ENCODE assay signal across 40 cellular contexts in genomic region chr10:72733989-72734388, GRCh38.
"Had no signal": no experiment of that assay in that cellular context is flagged by ENCODE, and none has a peak within 500 bp of the region (broad histone marks: within the 10 kb centered on the region; RNA-seq: fewer than 3 reads in every experiment).

No MANE protein-coding gene starts in this region.

- H3K4me3 ChIP-seq: adrenal gland, ascending aorta, body of pancreas, breast epithelium, cardiac muscle cell had no signal

- H3K27me3 Mint-ChIP-seq: activated naive CD4-positive, alpha-beta T cell treated with anti-CD3 and anti-CD28 coated beads, Interleukin-2, amount 10 ng/mL, durations not matched to agents 7 days and 5 days; activated naive CD4-positive, alpha-beta T cell treated with anti-CD3 and anti-CD28 coated beads, Interleukin-2, amount 50 U/mL, for 24 hours; activated naive CD8-positive, alpha-beta T cell; activated naive CD8-positive, alpha-beta T cell treated with anti-CD3 and anti-CD28 coated beads for 36 hours; activated naive CD8-positive, alpha-beta T cell treated with anti-CD3 and anti-CD28 coated beads, Interleukin-2, amount 50 U/mL, for 24 hours; activated T-cell treated with anti-CD3 and anti-CD28 coated beads, Interleukin-2, amount 50 U/mL, for 24 hours; activated T-helper 17 cell treated with anti-CD3 and anti-CD28 coated beads, Interleukin-2, amount 50 U/mL, for 72 hours; brain; central memory CD8-positive, alpha-beta T cell had no signal

- ATAC-seq: activated naive CD4-positive, alpha-beta T cell treated with anti-CD3 and anti-CD28 coated beads, Interleukin-2, amount 50 U/mL, for 72 hours; activated naive CD8-positive, alpha-beta T cell treated with anti-CD3 and anti-CD28 coated beads, Interleukin-2, amount 50 U/mL, for 24 hours; activated T-cell treated with anti-CD3 and anti-CD28 coated beads, Interleukin-2, amount 50 U/mL, for 4 hours; activated T-cell treated with anti-CD3 and anti-CD28 coated beads, Interleukin-2, amount 50 U/mL, for 72 hours; activated T-helper 17 cell treated with anti-CD3 and anti-CD28 coated beads, Interleukin-2, amount 50 U/mL, for 72 hours; body of pancreas had no signal

- H3K36me3 Mint-ChIP-seq: activated naive CD4-positive, alpha-beta T cell treated with anti-CD3 and anti-CD28 coated beads, Interleukin-2, amount 10 ng/mL, durations not matched to agents 7 days and 5 days; activated naive CD4-positive, alpha-beta T cell treated with anti-CD3 and anti-CD28 coated beads, Interleukin-2, amount 50 U/mL, for 72 hours; activated naive CD8-positive, alpha-beta T cell; brain had no signal

- H3K4me3 Mint-ChIP-seq: activated naive CD4-positive, alpha-beta T cell treated with anti-CD3 and anti-CD28 coated beads for 36 hours; activated naive CD4-positive, alpha-beta T cell treated with anti-CD3 and anti-CD28 coated beads, Interleukin-2, amount 10 ng/mL, durations not matched to agents 7 days and 5 days; activated naive CD4-positive, alpha-beta T cell treated with anti-CD3 and anti-CD28 coated beads, Interleukin-2, amount 50 U/mL, for 24 hours; activated naive CD8-positive, alpha-beta T cell; activated naive CD8-positive, alpha-beta T cell treated with anti-CD3 and anti-CD28 coated beads for 36 hours; activated naive CD8-positive, alpha-beta T cell treated with anti-CD3 and anti-CD28 coated beads, Interleukin-2, amount 10 ng/mL, durations not matched to agents 7 days and 5 days; activated naive CD8-positive, alpha-beta T cell treated with anti-CD3 and anti-CD28 coated beads, Interleukin-2, amount 50 U/mL, for 24 hours; activated T-cell treated with anti-CD3 and anti-CD28 coated beads, Interleukin-2, amount 50 U/mL, for 24 hours; activated T-cell treated with anti-CD3 and anti-CD28 coated beads, Interleukin-2, amount 50 U/mL, for 4 hours; activated T-cell treated with anti-CD3 and anti-CD28 coated beads, Interleukin-2, amount 50 U/mL, for 72 hours; activated T-helper 1 cell treated with anti-CD3 and anti-CD28 coated beads, Interleukin-12 subunit alpha, Interleukin-12 subunit beta, Interleukin-2, Interleukin-4 antibody, amounts not matched to agents 30 ng/mL and 10 ng/mL and 1 ng/mL, durations not matched to agents 14 hours and 24 hours and 36 hours; activated T-helper 17 cell treated with anti-CD3 and anti-CD28 coated beads, Interleukin-2, amount 50 U/mL, for 72 hours; brain; central memory CD8-positive, alpha-beta T cell had no signal

- H3K27me3 ChIP-seq: adrenal gland, ascending aorta, body of pancreas, brain microvascular endothelial cell, breast epithelium, cardiac muscle cell had no signal

- DNase-seq: activated effector memory CD4-positive, alpha-beta T cell treated with anti-CD3 and anti-CD28 coated beads, Interleukin-2, amount 50 U/mL, for 16 hours; activated effector memory CD4-positive, alpha-beta T cell treated with Interleukin-2 at 50 U/mL for 16 hours; activated gamma-delta T cell; activated gamma-delta T cell treated with Interleukin-2 at 50 U/mL for 16 hours; activated naive CD4-positive, alpha-beta T cell; activated naive CD4-positive, alpha-beta T cell treated with anti-CD3 and anti-CD28 coated beads for 36 hours; activated naive CD4-positive, alpha-beta T cell treated with anti-CD3 and anti-CD28 coated beads, Interleukin-2, amount 10 ng/mL, durations not matched to agents 7 days and 5 days; activated naive CD4-positive, alpha-beta T cell treated with anti-CD3 and anti-CD28 coated beads, Interleukin-2, amount 50 U/mL, for 16 hours; activated naive CD4-positive, alpha-beta T cell treated with Interleukin-2 at 50 U/mL for 16 hours; activated naive CD8-positive, alpha-beta T cell treated with anti-CD3 and anti-CD28 coated beads for 36 hours; activated naive CD8-positive, alpha-beta T cell treated with anti-CD3 and anti-CD28 coated beads, Interleukin-2, amount 10 ng/mL, durations not matched to agents 7 days and 5 days; activated naive CD8-positive, alpha-beta T cell treated with anti-CD3 and anti-CD28 coated beads, Interleukin-2, amount 50 U/mL, for 24 hours; activated T-cell treated with anti-CD3 and anti-CD28 coated beads, Interleukin-2, amount 50 U/mL, for 1 hour; activated T-cell treated with anti-CD3 and anti-CD28 coated beads, Interleukin-2, amount 50 U/mL, for 24 hours; activated T-cell treated with anti-CD3 and anti-CD28 coated beads, Interleukin-2, amount 50 U/mL, for 4 hours; activated T-cell treated with anti-CD3 and anti-CD28 coated beads, Interleukin-2, amount 50 U/mL, for 48 hours; activated T-cell treated with anti-CD3 and anti-CD28 coated beads, Interleukin-2, amount 50 U/mL, for 72 hours; adrenal gland; amniotic stem cell; amygdala; anterior cingulate cortex; aorta; body of pancreas; brain microvascular endothelial cell; caudate nucleus; central memory CD4-positive, alpha-beta T cell; cerebellar nuclear complex had no signal

- H3K9me3 ChIP-seq: adrenal gland, ascending aorta, body of pancreas, breast epithelium had no signal

- H3K27ac ChIP-seq: adrenal gland, body of pancreas, brain microvascular endothelial cell, breast epithelium, cardiac muscle cell had no signal

- H3K36me3 ChIP-seq: adrenal gland, ascending aorta, brain microvascular endothelial cell, breast epithelium, cardiac muscle cell had no signal

- FAIRE-seq: astrocyte, bronchial epithelial cell had no signal

- H3K27ac Mint-ChIP-seq: activated naive CD4-positive, alpha-beta T cell treated with anti-CD3 and anti-CD28 coated beads for 36 hours; activated naive CD4-positive, alpha-beta T cell treated with anti-CD3 and anti-CD28 coated beads, Interleukin-2, amount 10 ng/mL, durations not matched to agents 7 days and 5 days; activated naive CD4-positive, alpha-beta T cell treated with anti-CD3 and anti-CD28 coated beads, Interleukin-2, amount 50 U/mL, for 24 hours; activated naive CD4-positive, alpha-beta T cell treated with anti-CD3 and anti-CD28 coated beads, Interleukin-2, amount 50 U/mL, for 72 hours; activated naive CD8-positive, alpha-beta T cell; activated naive CD8-positive, alpha-beta T cell treated with anti-CD3 and anti-CD28 coated beads for 36 hours; activated naive CD8-positive, alpha-beta T cell treated with anti-CD3 and anti-CD28 coated beads, Interleukin-2, amount 10 ng/mL, durations not matched to agents 7 days and 5 days; activated naive CD8-positive, alpha-beta T cell treated with anti-CD3 and anti-CD28 coated beads, Interleukin-2, amount 50 U/mL, for 24 hours; activated T-cell treated with anti-CD3 and anti-CD28 coated beads, Interleukin-2, amount 50 U/mL, for 24 hours; activated T-cell treated with anti-CD3 and anti-CD28 coated beads, Interleukin-2, amount 50 U/mL, for 72 hours; activated T-helper 1 cell treated with anti-CD3 and anti-CD28 coated beads, Interleukin-12 subunit alpha, Interleukin-12 subunit beta, Interleukin-2, Interleukin-4 antibody, amounts not matched to agents 30 ng/mL and 10 ng/mL and 1 ng/mL, durations not matched to agents 14 hours and 24 hours and 36 hours; activated T-helper 17 cell treated with anti-CD3 and anti-CD28 coated beads, Interleukin-2, amount 50 U/mL, for 72 hours; activated T-helper 2 cell treated with anti-CD3 and anti-CD28 coated beads, Interferon-gamma antibody, Interleukin-2, Interleukin-4, amounts not matched to agents 10 μg/mL and 5 μg/mL and 100 μg/mL, durations not matched to agents 14 hours and 24 hours and 36 hours; brain had no signal

- H3K4me1 Mint-ChIP-seq: activated T-helper 17 cell treated with anti-CD3 and anti-CD28 coated beads, Interleukin-2, amount 50 U/mL, for 72 hours had no signal

- H3K9me3 Mint-ChIP-seq: activated naive CD4-positive, alpha-beta T cell treated with anti-CD3 and anti-CD28 coated beads for 36 hours; activated naive CD4-positive, alpha-beta T cell treated with anti-CD3 and anti-CD28 coated beads, Interleukin-2, amount 10 ng/mL, durations not matched to agents 7 days and 5 days; activated naive CD4-positive, alpha-beta T cell treated with anti-CD3 and anti-CD28 coated beads, Interleukin-2, amount 50 U/mL, for 24 hours; activated naive CD4-positive, alpha-beta T cell treated with anti-CD3 and anti-CD28 coated beads, Interleukin-2, amount 50 U/mL, for 72 hours; activated naive CD8-positive, alpha-beta T cell treated with anti-CD3 and anti-CD28 coated beads for 36 hours; activated naive CD8-positive, alpha-beta T cell treated with anti-CD3 and anti-CD28 coated beads, Interleukin-2, amount 10 ng/mL, durations not matched to agents 7 days and 5 days; activated naive CD8-positive, alpha-beta T cell treated with anti-CD3 and anti-CD28 coated beads, Interleukin-2, amount 50 U/mL, for 24 hours; activated T-cell treated with anti-CD3 and anti-CD28 coated beads, Interleukin-2, amount 50 U/mL, for 24 hours; activated T-cell treated with anti-CD3 and anti-CD28 coated beads, Interleukin-2, amount 50 U/mL, for 4 hours; activated T-cell treated with anti-CD3 and anti-CD28 coated beads, Interleukin-2, amount 50 U/mL, for 72 hours; activated T-helper 1 cell treated with anti-CD3 and anti-CD28 coated beads, Interleukin-12 subunit alpha, Interleukin-12 subunit beta, Interleukin-2, Interleukin-4 antibody, amounts not matched to agents 30 ng/mL and 10 ng/mL and 1 ng/mL, durations not matched to agents 14 hours and 24 hours and 36 hours; activated T-helper 17 cell treated with anti-CD3 and anti-CD28 coated beads, Interleukin-2, amount 50 U/mL, for 72 hours; activated T-helper 2 cell treated with anti-CD3 and anti-CD28 coated beads, Interferon-gamma antibody, Interleukin-2, Interleukin-4, amounts not matched to agents 10 μg/mL and 5 μg/mL and 100 μg/mL, durations not matched to agents 14 hours and 24 hours and 36 hours; brain; central memory CD8-positive, alpha-beta T cell had no signal

- H3K4me1 ChIP-seq: breast epithelium had no signal
